ENCODE assay signal across 23 cellular contexts in the genomic region with DNA sequence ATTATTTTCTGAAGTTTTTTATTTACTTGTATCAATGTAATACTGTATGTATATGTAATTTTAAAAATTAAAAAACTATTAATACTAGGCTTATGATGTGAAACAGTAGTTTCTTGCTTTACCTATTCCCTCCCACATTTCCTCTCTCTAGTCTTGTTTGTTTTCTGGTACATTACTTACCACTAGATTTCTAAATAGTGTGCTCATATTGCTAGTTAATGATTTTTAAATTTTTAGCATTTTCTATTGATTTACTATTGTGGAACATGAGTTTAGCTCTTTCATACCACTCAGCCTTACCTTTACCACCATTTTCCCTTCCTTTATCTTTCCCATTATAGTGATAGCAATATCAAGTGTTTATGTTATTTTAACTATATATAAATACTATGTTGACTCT.
"Had no signal": no experiment of that assay in that cellular context is flagged by ENCODE, and none has a peak within 500 bp of the region (broad histone marks: within the 10 kb centered on the region; RNA-seq: fewer than 3 reads in every experiment).

No MANE protein-coding gene starts in this region.

- H3K36me3 ChIP-seq: left lung, vagina had no signal

- H3K4me3 Mint-ChIP-seq: activated CD4-positive, alpha-beta memory T cell treated with anti-CD3 and anti-CD28 coated beads, Interleukin-2, amount 10 ng/mL, durations not matched to agents 7 days and 5 days; activated CD4-positive, alpha-beta T cell treated with anti-CD3 and anti-CD28 coated beads, Interleukin-2, amount 10 ng/mL, durations not matched to agents 24 days and 14 days; activated CD8-positive, alpha-beta memory T cell treated with anti-CD3 and anti-CD28 coated beads, Interleukin-2, amount 10 ng/mL, durations not matched to agents 7 days and 5 days; activated naive CD8-positive, alpha-beta T cell treated with anti-CD3 and anti-CD28 coated beads, Interleukin-2, amount 50 U/mL, for 24 hours; brain; natural killer cell treated with Interleukin-12 subunit alpha and Interleukin-12 subunit beta and Interleukin-15 and Interleukin-18, amount 100 ng/mL, for 72 hours had no signal

- H3K27me3 ChIP-seq: heart right ventricle, left lung, testis, vagina had no signal

- DNase-seq: activated CD4-positive, alpha-beta memory T cell treated with anti-CD3 and anti-CD28 coated beads, Interleukin-2, amount 10 ng/mL, durations not matched to agents 7 days and 5 days; activated CD8-positive, alpha-beta memory T cell treated with anti-CD3 and anti-CD28 coated beads, Interleukin-2, amount 10 ng/mL, durations not matched to agents 7 days and 5 days; activated gamma-delta T cell; activated naive CD4-positive, alpha-beta T cell treated with anti-CD3 and anti-CD28 coated beads, Interleukin-2, amount 50 U/mL, for 16 hours; activated naive CD8-positive, alpha-beta T cell treated with anti-CD3 and anti-CD28 coated beads, Interleukin-2, amount 50 U/mL, for 24 hours; activated T-cell treated with anti-CD3 and anti-CD28 coated beads for 4 hours; anterior cingulate cortex; dermis blood vessel endothelial cell; effector CD8-positive, alpha-beta T cell; erythroblast; foreskin fibroblast; heart right ventricle; left lung; mammary epithelial cell; stimulated activated CD4-positive, alpha-beta T cell treated with anti-CD3 and anti-CD28 coated beads, Interleukin-2, amount 100 ng/mL, for 48 hours; stimulated activated naive CD4-positive, alpha-beta T cell; testis; trophoblast cell had no signal

- H3K27me3 Mint-ChIP-seq: activated CD4-positive, alpha-beta memory T cell treated with anti-CD3 and anti-CD28 coated beads, Interleukin-2, amount 10 ng/mL, durations not matched to agents 7 days and 5 days; activated CD4-positive, alpha-beta T cell treated with anti-CD3 and anti-CD28 coated beads, Interleukin-2, amount 10 ng/mL, durations not matched to agents 24 days and 14 days; activated CD8-positive, alpha-beta memory T cell treated with anti-CD3 and anti-CD28 coated beads, Interleukin-2, amount 10 ng/mL, durations not matched to agents 7 days and 5 days; activated naive CD8-positive, alpha-beta T cell treated with anti-CD3 and anti-CD28 coated beads, Interleukin-2, amount 50 U/mL, for 24 hours; brain; natural killer cell treated with Interleukin-12 subunit alpha and Interleukin-12 subunit beta and Interleukin-15 and Interleukin-18, amount 100 ng/mL, for 72 hours had no signal

- H3K9me3 ChIP-seq: heart right ventricle, left lung, testis, vagina had no signal

- ATAC-seq: activated CD8-positive, alpha-beta memory T cell treated with anti-CD3 and anti-CD28 coated beads, Interleukin-2, amount 10 ng/mL, durations not matched to agents 7 days and 5 days; activated naive CD8-positive, alpha-beta T cell treated with anti-CD3 and anti-CD28 coated beads, Interleukin-2, amount 50 U/mL, for 24 hours; heart right ventricle; left lung; natural killer cell treated with Interleukin-12 subunit alpha and Interleukin-12 subunit beta and Interleukin-15 and Interleukin-18, amount 100 ng/mL, for 72 hours had no signal

- H3K4me3 ChIP-seq: heart right ventricle, left lung, testis, vagina had no signal

- H3K27ac ChIP-seq: left lung, vagina had no signal

- H3K27ac Mint-ChIP-seq: activated CD4-positive, alpha-beta memory T cell treated with anti-CD3 and anti-CD28 coated beads, Interleukin-2, amount 10 ng/mL, durations not matched to agents 7 days and 5 days; activated CD4-positive, alpha-beta T cell treated with anti-CD3 and anti-CD28 coated beads, Interleukin-2, amount 10 ng/mL, durations not matched to agents 24 days and 14 days; activated CD8-positive, alpha-beta memory T cell treated with anti-CD3 and anti-CD28 coated beads, Interleukin-2, amount 10 ng/mL, durations not matched to agents 7 days and 5 days; activated naive CD8-positive, alpha-beta T cell treated with anti-CD3 and anti-CD28 coated beads, Interleukin-2, amount 50 U/mL, for 24 hours had no signal

- H3K36me3 Mint-ChIP-seq: natural killer cell treated with Interleukin-12 subunit alpha and Interleukin-12 subunit beta and Interleukin-15 and Interleukin-18, amount 100 ng/mL, for 72 hours had no signal

- FAIRE-seq: keratinocyte had no signal

- H3K9me3 Mint-ChIP-seq: activated CD4-positive, alpha-beta memory T cell treated with anti-CD3 and anti-CD28 coated beads, Interleukin-2, amount 10 ng/mL, durations not matched to agents 7 days and 5 days; activated CD4-positive, alpha-beta T cell treated with anti-CD3 and anti-CD28 coated beads, Interleukin-2, amount 10 ng/mL, durations not matched to agents 24 days and 14 days; activated naive CD8-positive, alpha-beta T cell treated with anti-CD3 and anti-CD28 coated beads, Interleukin-2, amount 50 U/mL, for 24 hours; brain; natural killer cell treated with Interleukin-12 subunit alpha and Interleukin-12 subunit beta and Interleukin-15 and Interleukin-18, amount 100 ng/mL, for 72 hours had no signal
